In genomic region chr19:7152568-7152967, GRCh38 we compare ENCODE assay signal across 18 cellular contexts.
DNase-seq lines count a peak whose midpoint lies in the region; ATAC-seq and TF ChIP-seq lines count a peak whose summit lies in the region.
"Had no signal": no experiment of that assay in that cellular context is flagged by ENCODE, and none has a peak within 500 bp of the region (broad histone marks: within the 10 kb centered on the region; RNA-seq: fewer than 3 reads in every experiment).

No MANE protein-coding gene starts in this region.

- H3K4me1 Mint-ChIP-seq in activated naive CD4-positive, alpha-beta T cell treated with anti-CD3 and anti-CD28 coated beads, Interleukin-2, amount 50 U/mL, for 24 hours = no peaks in the 10 kb centered on the region
- no peaks in the 10 kb centered on the region for H3K4me1 Mint-ChIP-seq in type B pancreatic cell (ENCODE audit: unreplicated experiment)

- H3K4me3 Mint-ChIP-seq in activated naive CD4-positive, alpha-beta T cell treated with anti-CD3 and anti-CD28 coated beads, Interleukin-2, amount 50 U/mL, for 24 hours = no peak overlapping the region
- H3K4me3 Mint-ChIP-seq in type B pancreatic cell = peak overlapping the region; percentile 48
- H3K4me3 Mint-ChIP-seq: IgD-negative memory B cell; naive thymus-derived CD8-positive, alpha-beta T cell had no signal

- H3K9me3 ChIP-seq in Panc1 (ENCODE audit: control insufficient read depth, insufficient read depth, low read depth, low read length) = no peaks in the 10 kb centered on the region
- H3K9me3 ChIP-seq: BE2C, transverse colon had no signal

- H3K9me3 Mint-ChIP-seq in activated naive CD4-positive, alpha-beta T cell treated with anti-CD3 and anti-CD28 coated beads, Interleukin-2, amount 50 U/mL, for 24 hours = no peaks in the 10 kb centered on the region
- H3K9me3 Mint-ChIP-seq in type B pancreatic cell = no peaks in the 10 kb centered on the region
- H3K9me3 Mint-ChIP-seq: IgD-negative memory B cell; naive thymus-derived CD8-positive, alpha-beta T cell had no signal

- H3K27me3 ChIP-seq in Panc1 (ENCODE audit: control insufficient read depth, insufficient read depth, low read length) (no peaks in the 10 kb centered on the region), brain microvascular endothelial cell (replicated peaks) (no peaks in the 10 kb centered on the region)
- H3K27me3 ChIP-seq: BE2C, transverse colon had no signal

- no peak overlapping the region for H3K4me3 ChIP-seq in Panc1 (ENCODE audit: low read depth in 2 of 2, low read length in 2 of 2)
- H3K4me3 ChIP-seq in brain microvascular endothelial cell (ENCODE audit: low read depth, low read length) = no peak overlapping the region
- H3K4me3 ChIP-seq: transverse colon had no signal

- in situ Hi-C loops in Panc1 (cut with HindIII; ENCODE audit: low pct_unique_long_range_greater_than_20kb, low sequenced_read_pairs) = no loop called here
- in situ Hi-C loops in brain microvascular endothelial cell (cut with HindIII; ENCODE audit: low pct_ligation_motif_present, low sequenced_read_pairs) = no loop called here

- BruUV-seq in Panc1 (replicated peaks; lab: Mats Ljungman, UMichigan) = no TSS peak

- H3K36me3 ChIP-seq in Panc1 (ENCODE audit: control insufficient read depth, insufficient read depth, low read length) (no peaks in the 10 kb centered on the region), brain microvascular endothelial cell (replicated peaks) (no peaks in the 10 kb centered on the region)
- H3K36me3 ChIP-seq: BE2C had no signal

- H3K36me3 Mint-ChIP-seq in activated naive CD4-positive, alpha-beta T cell treated with anti-CD3 and anti-CD28 coated beads, Interleukin-2, amount 50 U/mL, for 24 hours = no peaks in the 10 kb centered on the region
- peaks cover 8% of the 10 kb centered on the region for H3K36me3 Mint-ChIP-seq in type B pancreatic cell
- H3K36me3 Mint-ChIP-seq: naive thymus-derived CD8-positive, alpha-beta T cell had no signal

- no peak overlapping the region for H3K27ac ChIP-seq in Panc1 (ENCODE audit: low read length)
- H3K27ac ChIP-seq in brain microvascular endothelial cell = no peak overlapping the region
- H3K27ac ChIP-seq: transverse colon had no signal

- TF ChIP-seq CTCF in Panc1 (IDR thresholded peaks at IDR 0.05) (no peak), type B pancreatic cell (conservative IDR thresholded peaks at IDR 0.05) (no peak), brain microvascular endothelial cell (IDR thresholded peaks at IDR 0.05; ENCODE audit: low read depth, low read length, missing control alignments) (no peak)

- intact Hi-C loops in Panc1 (cut with micrococcal nuclease; ENCODE audit: unreplicated experiment) = no loop called here
- intact Hi-C loops in sciatic nerve (cut with DNase I) = no loop called here

- no peaks in the 10 kb centered on the region for H3K4me1 ChIP-seq in Panc1 (ENCODE audit: control insufficient read depth, insufficient read depth, low read length)
- H3K4me1 ChIP-seq: BE2C, transverse colon had no signal

- peak overlapping the region; percentile 76 for H3K27ac Mint-ChIP-seq in activated naive CD4-positive, alpha-beta T cell treated with anti-CD3 and anti-CD28 coated beads, Interleukin-2, amount 50 U/mL, for 24 hours
- H3K27ac Mint-ChIP-seq in type B pancreatic cell = peak overlapping the region; percentile 62

- peak; percentile 38; the same call in 1 of the 2 replicates for ATAC-seq in Panc1
- ATAC-seq in sciatic nerve = no peak
- ATAC-seq: HCT116; naive thymus-derived CD8-positive, alpha-beta T cell had no signal

- POLR2A ChIA-PET in Panc1 (lab: Charles Lee) = no interaction called here

- CTCF ChIA-PET in Panc1 (lab: Charles Lee) = interaction anchor here (0.7 kb wide), 1 partner anchor 83 kb away, joined by 4 read pairs; no protein-coding TSS in a partner anchor

- DNase-seq in activated naive CD4-positive, alpha-beta T cell treated with Interleukin-2 at 50 U/mL for 16 hours = no peak
- DNase-seq in Panc1 (ENCODE audit: low read depth, low spot score) (no peak), islet precursor cell (peak; percentile 57), type B pancreatic cell (ENCODE audit: extremely low spot score, unreplicated experiment) (no peak), sciatic nerve (ENCODE audit: low spot score) (no peak), brain microvascular endothelial cell (no peak)
- DNase-seq in NK-92 treated with Interleukin-12 subunit alpha and Interleukin-12 subunit beta, amount 100 ng/mL, for 24 hours (lab: John Stamatoyannopoulos, UW) = no peak
- DNase-seq: activated gamma-delta T cell treated with Interleukin-2 at 50 U/mL for 16 hours; BE2C; effector CD4-positive, alpha-beta T cell; naive thymus-derived CD8-positive, alpha-beta T cell; NCI-H1105 treated with DMSO at 0.1 percent for 48 hours; NCI-H345; OCI-M1; transverse colon had no signal

- no peaks in the 10 kb centered on the region for H3K27me3 Mint-ChIP-seq in activated naive CD4-positive, alpha-beta T cell treated with anti-CD3 and anti-CD28 coated beads, Interleukin-2, amount 50 U/mL, for 24 hours
- no peaks in the 10 kb centered on the region for H3K27me3 Mint-ChIP-seq in type B pancreatic cell
- H3K27me3 Mint-ChIP-seq: IgD-negative memory B cell; naive thymus-derived CD8-positive, alpha-beta T cell had no signal
